1 cellular context compared by ENCODE assay signal in genomic region chr15:88580532-88580931, GRCh38.
TF ChIP-seq lines count a peak whose summit lies in the region.

No MANE protein-coding gene starts in this region.

TF ChIP-seq in HepG2, 621 proteins besides CTCF, POLR2A, EP300 and RAD21:
- TF ChIP-seq, protein P1, sequence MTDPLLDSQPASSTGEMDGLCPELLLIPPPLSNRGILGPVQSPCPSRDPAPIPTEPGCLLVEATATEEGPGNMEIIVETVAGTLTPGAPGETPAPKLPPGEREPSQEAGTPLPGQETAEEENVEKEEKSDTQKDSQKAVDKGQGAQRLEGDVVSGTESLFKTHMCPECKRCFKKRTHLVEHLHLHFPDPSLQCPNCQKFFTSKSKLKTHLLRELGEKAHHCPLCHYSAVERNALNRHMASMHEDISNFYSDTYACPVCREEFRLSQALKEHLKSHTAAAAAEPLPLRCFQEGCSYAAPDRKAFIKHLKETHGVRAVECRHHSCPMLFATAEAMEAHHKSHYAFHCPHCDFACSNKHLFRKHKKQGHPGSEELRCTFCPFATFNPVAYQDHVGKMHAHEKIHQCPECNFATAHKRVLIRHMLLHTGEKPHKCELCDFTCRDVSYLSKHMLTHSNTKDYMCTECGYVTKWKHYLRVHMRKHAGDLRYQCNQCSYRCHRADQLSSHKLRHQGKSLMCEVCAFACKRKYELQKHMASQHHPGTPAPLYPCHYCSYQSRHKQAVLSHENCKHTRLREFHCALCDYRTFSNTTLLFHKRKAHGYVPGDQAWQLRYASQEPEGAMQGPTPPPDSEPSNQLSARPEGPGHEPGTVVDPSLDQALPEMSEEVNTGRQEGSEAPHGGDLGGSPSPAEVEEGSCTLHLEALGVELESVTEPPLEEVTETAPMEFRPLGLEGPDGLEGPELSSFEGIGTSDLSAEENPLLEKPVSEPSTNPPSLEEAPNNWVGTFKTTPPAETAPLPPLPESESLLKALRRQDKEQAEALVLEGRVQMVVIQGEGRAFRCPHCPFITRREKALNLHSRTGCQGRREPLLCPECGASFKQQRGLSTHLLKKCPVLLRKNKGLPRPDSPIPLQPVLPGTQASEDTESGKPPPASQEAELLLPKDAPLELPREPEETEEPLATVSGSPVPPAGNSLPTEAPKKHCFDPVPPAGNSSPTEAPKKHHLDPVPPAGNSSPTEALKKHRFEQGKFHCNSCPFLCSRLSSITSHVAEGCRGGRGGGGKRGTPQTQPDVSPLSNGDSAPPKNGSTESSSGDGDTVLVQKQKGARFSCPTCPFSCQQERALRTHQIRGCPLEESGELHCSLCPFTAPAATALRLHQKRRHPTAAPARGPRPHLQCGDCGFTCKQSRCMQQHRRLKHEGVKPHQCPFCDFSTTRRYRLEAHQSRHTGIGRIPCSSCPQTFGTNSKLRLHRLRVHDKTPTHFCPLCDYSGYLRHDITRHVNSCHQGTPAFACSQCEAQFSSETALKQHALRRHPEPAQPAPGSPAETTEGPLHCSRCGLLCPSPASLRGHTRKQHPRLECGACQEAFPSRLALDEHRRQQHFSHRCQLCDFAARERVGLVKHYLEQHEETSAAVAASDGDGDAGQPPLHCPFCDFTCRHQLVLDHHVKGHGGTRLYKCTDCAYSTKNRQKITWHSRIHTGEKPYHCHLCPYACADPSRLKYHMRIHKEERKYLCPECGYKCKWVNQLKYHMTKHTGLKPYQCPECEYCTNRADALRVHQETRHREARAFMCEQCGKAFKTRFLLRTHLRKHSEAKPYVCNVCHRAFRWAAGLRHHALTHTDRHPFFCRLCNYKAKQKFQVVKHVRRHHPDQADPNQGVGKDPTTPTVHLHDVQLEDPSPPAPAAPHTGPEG (CRISPR knock-in tag; IDR thresholded peaks at IDR 0.05), result no peak
- TF ChIP-seq CREB1 (IDR thresholded peaks at IDR 0.05) (peak; percentile 76), CREB1 (CRISPR knock-in tag; IDR thresholded peaks at IDR 0.05) (no peak), ATF7 (IDR thresholded peaks at IDR 0.05) (peak; percentile 61), ATF7 (CRISPR knock-in tag; IDR thresholded peaks at IDR 0.05) (no peak)
